ENCODE assay signal across 13 cellular contexts in genomic region chr10:110036640-110037039, GRCh38. TPM values are rescaled to one million over a fixed set of nuclear protein-coding genes. Genes with fewer than 3 reads are reported as not detected.
DNase-seq lines count a peak whose midpoint lies in the region; ATAC-seq and TF ChIP-seq lines count a peak whose summit lies in the region.
"Had no signal": no experiment of that assay in that cellular context is flagged by ENCODE, and none has a peak within 500 bp of the region (broad histone marks: within the 10 kb centered on the region; RNA-seq: fewer than 3 reads in every experiment).

No MANE protein-coding gene starts in this region.

- no peak overlapping the region for H3K18ac ChIP-seq in mesenchymal stem cell (ENCODE audit: low read depth in 1 of 2, low read length in 2 of 2)

- no peak overlapping the region for H4K91ac ChIP-seq in mesenchymal stem cell (ENCODE audit: low read length)

- DNase-seq in natural killer cell treated with Interleukin-12 subunit alpha and Interleukin-12 subunit beta and Interleukin-15 and Interleukin-18, amount 100 ng/mL, for 72 hours (ENCODE audit: low spot score) = no peak
- DNase-seq in natural killer cell (no peak), middle frontal gyrus (ENCODE audit: extremely low spot score, low spot score) (no peak), mesenchymal stem cell (no peak), caudate nucleus (lab: John Stamatoyannopoulos, UW) (no peak)
- no peak for DNase-seq in stimulated activated naive B cell treated with anti-CD40 and anti-IgM and Interleukin-4, amounts not matched to agents 10 μg/mL and 1 μg/mL and 100 μg/mL, for 72 hours
- DNase-seq: foreskin keratinocyte, GF-D8, NCI-H1694 had no signal

- no peak overlapping the region for H3K23ac ChIP-seq in mesenchymal stem cell (ENCODE audit: low read length in 2 of 2)

- no peak overlapping the region for H3K4me2 ChIP-seq in mesenchymal stem cell (ENCODE audit: low read length, poor library complexity, severe bottlenecking)

- H2BK12ac ChIP-seq in mesenchymal stem cell (ENCODE audit: low read length in 2 of 2) = no peak overlapping the region

- intact Hi-C loops in natural killer cell (cut with micrococcal nuclease) = no loop called here

- H3K36me3 ChIP-seq in mesenchymal stem cell (ENCODE audit: control insufficient read depth in 1 of 2, insufficient read depth in 2 of 2, low read depth in 1 of 2, low read length in 2 of 2) = no peaks in the 10 kb centered on the region
- H3K36me3 ChIP-seq: cardiac muscle cell had no signal

- H3K14ac ChIP-seq in mesenchymal stem cell (ENCODE audit: low read length in 2 of 2) = no peak overlapping the region

- H3K27ac ChIP-seq in mesenchymal stem cell (ENCODE audit: low read length, poor library complexity, severe bottlenecking) (no peak overlapping the region), caudate nucleus (ENCODE audit: low read depth, low read length) (no peak overlapping the region)
- H3K27ac ChIP-seq: cardiac muscle cell, foreskin keratinocyte had no signal

- peaks cover 47 to 59% of the 10 kb centered on the region in 2 donors for H3K4me1 Mint-ChIP-seq in natural killer cell treated with Interleukin-12 subunit alpha and Interleukin-12 subunit beta and Interleukin-15 and Interleukin-18, amount 100 ng/mL, for 72 hours (ENCODE audit: low read depth in 2 of 2)
- peaks cover 60 to 77% of the 10 kb centered on the region in 2 donors for H3K4me1 Mint-ChIP-seq in natural killer cell
- peaks cover 23 to 61% of the 10 kb centered on the region in 2 donors for H3K4me1 Mint-ChIP-seq in stimulated activated naive B cell treated with anti-CD40 and anti-IgM and Interleukin-4, amounts not matched to agents 10 μg/mL and 1 μg/mL and 100 μg/mL, for 72 hours

- peak overlapping the region; percentile 65 to 84 for H3K27ac Mint-ChIP-seq in natural killer cell treated with Interleukin-12 subunit alpha and Interleukin-12 subunit beta and Interleukin-15 and Interleukin-18, amount 100 ng/mL, for 72 hours
- peak overlapping the region in 1 of 2 donors; percentile 58 for H3K27ac Mint-ChIP-seq in natural killer cell
- H3K27ac Mint-ChIP-seq in stimulated activated naive B cell treated with anti-CD40 and anti-IgM and Interleukin-4, amounts not matched to agents 10 μg/mL and 1 μg/mL and 100 μg/mL, for 72 hours = no peak overlapping the region
- H3K27ac Mint-ChIP-seq: progenitor cell of endocrine pancreas had no signal

- TF ChIP-seq CTCF in natural killer cell (IDR thresholded peaks at IDR 0.05) = no peak

- peak overlapping the region; percentile 25 for H3K4me3 Mint-ChIP-seq in natural killer cell treated with Interleukin-12 subunit alpha and Interleukin-12 subunit beta and Interleukin-15 and Interleukin-18, amount 100 ng/mL, for 72 hours
- H3K4me3 Mint-ChIP-seq in natural killer cell = no peak overlapping the region
- H3K4me3 Mint-ChIP-seq in stimulated activated naive B cell treated with anti-CD40 and anti-IgM and Interleukin-4, amounts not matched to agents 10 μg/mL and 1 μg/mL and 100 μg/mL, for 72 hours = no peak overlapping the region

- H3K79me1 ChIP-seq in mesenchymal stem cell (replicated peaks; ENCODE audit: low read length, poor library complexity, severe bottlenecking) = peaks cover 13% of the 10 kb centered on the region

- H2BK120ac ChIP-seq in mesenchymal stem cell (ENCODE audit: low read depth, low read length) = no peak overlapping the region

- no peaks in the 10 kb centered on the region for H3K27me3 Mint-ChIP-seq in natural killer cell treated with Interleukin-12 subunit alpha and Interleukin-12 subunit beta and Interleukin-15 and Interleukin-18, amount 100 ng/mL, for 72 hours
- H3K27me3 Mint-ChIP-seq in natural killer cell (ENCODE audit: low read depth in 2 of 2) = no peaks in the 10 kb centered on the region
- no peaks in the 10 kb centered on the region for H3K27me3 Mint-ChIP-seq in stimulated activated naive B cell treated with anti-CD40 and anti-IgM and Interleukin-4, amounts not matched to agents 10 μg/mL and 1 μg/mL and 100 μg/mL, for 72 hours
- H3K27me3 Mint-ChIP-seq: progenitor cell of endocrine pancreas had no signal

- H4K8ac ChIP-seq in mesenchymal stem cell (ENCODE audit: low read length) = no peak overlapping the region

- peaks cover 5% of the 10 kb centered on the region for H3K4me1 ChIP-seq in mesenchymal stem cell (ENCODE audit: control insufficient read depth, insufficient read depth, low read depth, low read length)

- no peak overlapping the region for H2AK5ac ChIP-seq in mesenchymal stem cell (ENCODE audit: low read length, severe bottlenecking)

- no peak overlapping the region for H3K4ac ChIP-seq in mesenchymal stem cell (ENCODE audit: low read depth in 1 of 2, low read length in 2 of 2)

- no peak overlapping the region for H3K4me3 ChIP-seq in mesenchymal stem cell (ENCODE audit: insufficient read depth in 1 of 2, low read depth in 1 of 2, low read length in 2 of 2)
- H3K4me3 ChIP-seq: cardiac muscle cell had no signal

- no peaks in the 10 kb centered on the region for H3K9me3 ChIP-seq in mesenchymal stem cell (ENCODE audit: control insufficient read depth, low read length)

- H2AFZ ChIP-seq in mesenchymal stem cell (ENCODE audit: low read depth, low read length) = no peak overlapping the region

- H3K36me3 Mint-ChIP-seq in natural killer cell treated with Interleukin-12 subunit alpha and Interleukin-12 subunit beta and Interleukin-15 and Interleukin-18, amount 100 ng/mL, for 72 hours = no peaks in the 10 kb centered on the region
- no peaks in the 10 kb centered on the region for H3K36me3 Mint-ChIP-seq in natural killer cell
- H3K36me3 Mint-ChIP-seq in stimulated activated naive B cell treated with anti-CD40 and anti-IgM and Interleukin-4, amounts not matched to agents 10 μg/mL and 1 μg/mL and 100 μg/mL, for 72 hours = peaks cover 2 to 6% of the 10 kb centered on the region in 2 donors

- H2BK15ac ChIP-seq in mesenchymal stem cell (ENCODE audit: low read depth, poor library complexity, severe bottlenecking) = no peak overlapping the region

- H3K27me3 ChIP-seq in mesenchymal stem cell (ENCODE audit: control insufficient read depth in 1 of 2, insufficient read depth in 1 of 2, low read length in 2 of 2) = no peaks in the 10 kb centered on the region
- H3K27me3 ChIP-seq: cardiac muscle cell, foreskin keratinocyte had no signal

- H3K9ac ChIP-seq in mesenchymal stem cell (ENCODE audit: low read length) = no peak overlapping the region

- 100% methylated on average over 1 of the region's 3 CpGs for whole genome bisulfite sequencing in mesenchymal stem cell

- ATAC-seq in natural killer cell treated with Interleukin-12 subunit alpha and Interleukin-12 subunit beta and Interleukin-15 and Interleukin-18, amount 100 ng/mL, for 72 hours = no peak
- no peak for ATAC-seq in natural killer cell
- ATAC-seq in GM21723 (IDR thresholded peaks at IDR 0.05; ENCODE audit: unreplicated experiment) = peak; percentile 77
- peak; percentile 66 for ATAC-seq in HG03280 (IDR thresholded peaks at IDR 0.05; ENCODE audit: unreplicated experiment)
- peak; percentile 66 to 90 for ATAC-seq in stimulated activated naive B cell treated with anti-CD40 and anti-IgM and Interleukin-4, amounts not matched to agents 10 μg/mL and 1 μg/mL and 100 μg/mL, for 72 hours (replicated peaks)
- ATAC-seq: foreskin keratinocyte had no signal

- H3K9me3 Mint-ChIP-seq in natural killer cell treated with Interleukin-12 subunit alpha and Interleukin-12 subunit beta and Interleukin-15 and Interleukin-18, amount 100 ng/mL, for 72 hours = peaks cover 5% of the 10 kb centered on the region
- no peaks in the 10 kb centered on the region for H3K9me3 Mint-ChIP-seq in natural killer cell
- no peaks in the 10 kb centered on the region for H3K9me3 Mint-ChIP-seq in stimulated activated naive B cell treated with anti-CD40 and anti-IgM and Interleukin-4, amounts not matched to agents 10 μg/mL and 1 μg/mL and 100 μg/mL, for 72 hours

- no peak overlapping the region for H2BK5ac ChIP-seq in mesenchymal stem cell (ENCODE audit: low read depth, low read length, poor library complexity, severe bottlenecking)

RNA-seq across cellular contexts. Expression of gene ADD3, which starts 28.9 kb away (rescaled TPM):
- total RNA-seq in natural killer cell treated with Interleukin-12 subunit alpha and Interleukin-12 subunit beta and Interleukin-15 and Interleukin-18, amount 100 ng/mL, for 72 hours = 10 to 100 TPM; 44.0 to 81.5 TPM
- total RNA-seq in natural killer cell = 100 to 1,000 TPM; 341 to 437 (median 344) TPM
- polyA plus RNA-seq in mesenchymal stem cell (2013, experiment 1 of 2) = 75.7 TPM
- polyA plus RNA-seq in mesenchymal stem cell (2013, experiment 2 of 2) = 72.5 TPM

Comparison
In these comparisons a context has a peak if more than half of its experiments do, and no peak if none do; other contexts are left out.
1. RNA of gene ADD3, which starts 28.9 kb away (total RNA-seq): 341 to 437 TPM in natural killer cell; 44.0 to 81.5 TPM in natural killer cell treated with Interleukin-12 subunit alpha and Interleukin-12 subunit beta and Interleukin-15 and Interleukin-18, amount 100 ng/mL, for 72 hours; every median in the first group is over 4 times any median in the second.
2. ATAC-seq: peak in GM21723 (single experiment), HG03280 (single experiment) and stimulated activated naive B cell treated with anti-CD40 and anti-IgM and Interleukin-4, amounts not matched to agents 10 μg/mL and 1 μg/mL and 100 μg/mL, for 72 hours (2 of 2); none in natural killer cell treated with Interleukin-12 subunit alpha and Interleukin-12 subunit beta and Interleukin-15 and Interleukin-18, amount 100 ng/mL, for 72 hours (0 of 2) and natural killer cell (0 of 3).